ENCODE assay signal across 8 cellular contexts in the genomic region with DNA sequence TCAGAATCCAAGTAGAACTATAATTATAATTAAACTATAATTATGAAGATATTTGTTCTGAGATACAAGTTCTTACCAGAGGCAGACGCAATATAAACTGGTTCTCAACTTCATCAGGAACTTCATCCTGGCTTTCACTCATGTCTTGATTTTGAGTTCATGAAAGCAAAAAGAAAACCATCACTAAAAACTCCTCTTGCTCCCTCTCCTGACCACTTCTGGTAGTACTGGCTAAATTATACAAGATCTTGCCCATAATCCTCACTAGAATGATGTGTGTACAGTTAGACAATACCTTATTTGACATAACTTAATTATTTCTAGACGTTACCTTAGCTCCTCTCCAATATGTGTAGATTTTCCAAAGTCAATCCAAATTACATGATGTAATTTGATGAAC. TPM values are rescaled to one million over a fixed set of nuclear protein-coding genes. Genes with fewer than 3 reads are reported as not detected.
DNase-seq lines count a peak whose midpoint lies in the region; ATAC-seq and TF ChIP-seq lines count a peak whose summit lies in the region.

No MANE protein-coding gene starts in this region.

- peak; percentile 54 for TF ChIP-seq CTCF in astrocyte of the spinal cord (IDR thresholded peaks at IDR 0.05; ENCODE audit: low read depth, low read length)

- H3K4me3 ChIP-seq in H7 (ENCODE audit: insufficient read depth, low read depth, low read length), result no peak overlapping the region
- H3K4me3 ChIP-seq in astrocyte of the spinal cord (ENCODE audit: low read depth, low read length), result no peak overlapping the region

- peak; percentile 71 for ATAC-seq in left lobe of liver
- no peak for ATAC-seq in activated naive CD8-positive, alpha-beta T cell treated with anti-CD3 and anti-CD28 coated beads, Interleukin-2, amount 50 U/mL, for 24 hours

- peaks cover 4% of the 10 kb centered on the region for H3K27me3 Mint-ChIP-seq in activated naive CD8-positive, alpha-beta T cell treated with anti-CD3 and anti-CD28 coated beads, Interleukin-2, amount 50 U/mL, for 24 hours

- no peak overlapping the region for H3K27ac Mint-ChIP-seq in activated naive CD8-positive, alpha-beta T cell treated with anti-CD3 and anti-CD28 coated beads, Interleukin-2, amount 50 U/mL, for 24 hours

- no peaks in the 10 kb centered on the region for H3K36me3 Mint-ChIP-seq in activated naive CD8-positive, alpha-beta T cell treated with anti-CD3 and anti-CD28 coated beads, Interleukin-2, amount 50 U/mL, for 24 hours (ENCODE audit: low read depth)

- no peaks in the 10 kb centered on the region for H3K27me3 ChIP-seq in H7 (ENCODE audit: control insufficient read depth, insufficient read depth, low read length)

- H3K4me3 Mint-ChIP-seq in activated naive CD8-positive, alpha-beta T cell treated with anti-CD3 and anti-CD28 coated beads, Interleukin-2, amount 50 U/mL, for 24 hours, result no peak overlapping the region

- in situ Hi-C loops in astrocyte of the spinal cord (cut with HindIII; ENCODE audit: low sequenced_read_pairs), result no loop called here

- H3K36me3 ChIP-seq in H7 (replicated peaks; ENCODE audit: control insufficient read depth, insufficient read depth, low read length), result no peaks in the 10 kb centered on the region

- H3K4me1 Mint-ChIP-seq in activated naive CD8-positive, alpha-beta T cell treated with anti-CD3 and anti-CD28 coated beads, Interleukin-2, amount 50 U/mL, for 24 hours, result no peaks in the 10 kb centered on the region

- H3K9me3 Mint-ChIP-seq in activated naive CD8-positive, alpha-beta T cell treated with anti-CD3 and anti-CD28 coated beads, Interleukin-2, amount 50 U/mL, for 24 hours, result no peaks in the 10 kb centered on the region

- DNase-seq in NCI-H2171 treated with DMSO at 0.1 percent for 48 hours (lab: John Stamatoyannopoulos, UW), result peak; percentile 43
- no peak for DNase-seq in NCI-H2171 (lab: John Stamatoyannopoulos, UW)
- DNase-seq in H7, result peak; percentile 34
- peak; percentile 30 for DNase-seq in NCI-H2196 (lab: John Stamatoyannopoulos, UW; ENCODE audit: unreplicated experiment)
- DNase-seq in astrocyte of the spinal cord (ENCODE audit: low read depth, low spot score), result peak; percentile 60
- no peak for DNase-seq in left lobe of liver (ENCODE audit: low spot score)
- DNase-seq in activated naive CD8-positive, alpha-beta T cell treated with anti-CD3 and anti-CD28 coated beads, Interleukin-2, amount 50 U/mL, for 24 hours, result no peak
- no peak for DNase-seq in NK-92 (lab: John Stamatoyannopoulos, UW; ENCODE audit: unreplicated experiment)

RNA-seq across cellular contexts. Expression of a gene that starts 3.7 kb away (rescaled TPM):
- total RNA-seq in H7 (2014; rRNA removed; shearing (Covaris generic)), result 0.11 TPM in 1 of 2 replicates, not detected in the other
- 0.08 TPM for total RNA-seq in left lobe of liver

Comparison
In these comparisons a context has a peak if more than half of its experiments do, and no peak if none do; other contexts are left out.
1. DNase-seq: peak in NCI-H2171 treated with DMSO at 0.1 percent for 48 hours (single experiment), H7 (single experiment), NCI-H2196 (single experiment) and astrocyte of the spinal cord (single experiment); none in NCI-H2171 (single experiment), left lobe of liver (single experiment), activated naive CD8-positive, alpha-beta T cell treated with anti-CD3 and anti-CD28 coated beads, Interleukin-2, amount 50 U/mL, for 24 hours (single experiment) and NK-92 (single experiment).